1 cellular context compared by ENCODE assay signal in the genomic region with DNA sequence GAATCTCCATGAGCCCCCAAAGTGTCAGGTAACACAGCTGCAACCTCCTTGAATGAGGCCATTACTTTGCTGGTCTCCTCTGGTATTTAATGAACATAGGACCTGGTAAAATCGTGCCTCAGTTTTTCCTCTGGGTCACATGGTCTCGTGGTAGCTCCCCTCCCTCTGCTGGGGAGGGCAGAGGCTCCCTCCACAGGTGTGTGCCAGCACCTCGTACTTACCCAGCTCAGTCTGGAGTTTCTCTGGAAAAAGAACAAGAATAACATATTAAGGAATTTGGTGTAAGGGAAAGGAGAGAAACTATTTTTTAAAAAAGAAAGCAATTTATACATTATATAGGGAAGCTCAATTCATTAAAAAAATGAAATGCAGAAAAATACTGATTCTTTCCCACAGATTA.
TF ChIP-seq lines count a peak whose summit lies in the region.

No MANE protein-coding gene starts in this region.

TF ChIP-seq in WTC11, 78 proteins besides CTCF, POLR2A, EP300 and RAD21 (continued from another document):
- TF ChIP-seq PRDM15 (CRISPR knock-in tag; IDR thresholded peaks at IDR 0.05) (no peak), TP53 (CRISPR knock-in tag; IDR thresholded peaks at IDR 0.05) (no peak), CDX4 (CRISPR knock-in tag; IDR thresholded peaks at IDR 0.05; ENCODE audit: borderline replicate concordance) (no peak)
- TF ChIP-seq, protein P1, sequence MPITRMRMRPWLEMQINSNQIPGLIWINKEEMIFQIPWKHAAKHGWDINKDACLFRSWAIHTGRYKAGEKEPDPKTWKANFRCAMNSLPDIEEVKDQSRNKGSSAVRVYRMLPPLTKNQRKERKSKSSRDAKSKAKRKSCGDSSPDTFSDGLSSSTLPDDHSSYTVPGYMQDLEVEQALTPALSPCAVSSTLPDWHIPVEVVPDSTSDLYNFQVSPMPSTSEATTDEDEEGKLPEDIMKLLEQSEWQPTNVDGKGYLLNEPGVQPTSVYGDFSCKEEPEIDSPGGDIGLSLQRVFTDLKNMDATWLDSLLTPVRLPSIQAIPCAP (CRISPR knock-in tag; IDR thresholded peaks at IDR 0.05) = no peak
TF ChIP-seq in WTC11: peak in this region for 1.
